Comparison of ENCODE assay signal across 8 cellular contexts in the genomic region with DNA sequence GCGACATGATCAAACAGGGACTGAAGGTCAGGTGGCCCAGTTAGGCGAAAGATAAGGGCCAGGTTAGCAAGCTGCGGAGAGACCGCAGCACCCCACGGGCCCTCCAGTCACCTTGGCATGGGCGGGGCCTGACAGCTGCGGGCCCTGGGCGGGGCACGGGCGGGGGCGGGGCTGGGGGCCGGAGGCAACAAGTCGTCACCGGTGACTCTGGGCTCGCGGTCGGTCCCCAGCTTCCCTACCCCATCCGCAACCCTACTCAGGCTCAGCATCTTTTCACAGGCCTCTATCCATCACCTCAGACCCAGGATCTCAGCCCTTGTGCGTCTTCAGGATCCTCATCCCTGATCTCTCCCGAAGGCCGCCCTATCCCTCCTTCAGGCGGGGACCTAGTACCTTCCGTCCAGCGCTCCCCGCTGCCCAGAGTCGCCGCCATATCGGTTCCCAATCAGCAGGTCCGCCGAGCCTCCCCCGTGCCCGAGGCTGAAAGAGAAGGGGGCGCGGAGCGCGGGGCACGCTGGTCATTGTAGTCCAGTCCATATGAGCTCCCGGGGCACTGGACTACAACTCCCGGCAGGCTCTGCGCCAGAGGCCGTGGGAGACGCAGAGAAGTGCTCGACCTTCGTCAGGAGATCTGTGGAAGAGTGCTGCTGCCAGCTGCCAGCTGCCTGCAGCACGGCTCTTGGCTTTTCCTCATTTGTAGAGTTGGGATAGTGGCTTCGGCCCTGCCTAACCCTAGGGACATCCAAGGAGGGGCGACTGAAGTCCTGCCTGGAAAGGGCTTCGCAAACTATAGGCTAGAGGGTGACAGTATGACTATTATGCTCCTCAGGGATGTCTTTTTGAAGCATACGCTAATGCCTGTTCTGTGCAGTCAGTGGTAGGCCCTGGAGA. TPM values are rescaled to one million over a fixed set of nuclear protein-coding genes. Genes with fewer than 3 reads are reported as not detected.
DNase-seq lines count a peak whose midpoint lies in the region; ATAC-seq and TF ChIP-seq lines count a peak whose summit lies in the region.

DNAJC18 (minus strand) TSS at position 513 of the 891 bp plus-strand sequence; CDS start at position 433, 80 bp downstream.

- H4K20me1 ChIP-seq in SU-DHL-6 (ENCODE audit: low read depth, low read length), result no peaks in the 10 kb centered on the region

- peak within 1 kb of the TSS; percentile 74 for H3K4me2 ChIP-seq in SU-DHL-6 (ENCODE audit: low read depth, low read length, poor library complexity, severe bottlenecking)

- no peaks in the 10 kb centered on the region for H3K9me3 Mint-ChIP-seq in activated naive CD8-positive, alpha-beta T cell treated with anti-CD3 and anti-CD28 coated beads, Interleukin-2, amount 10 ng/mL, durations not matched to agents 7 days and 5 days

- no peak for TF ChIP-seq CTCF in GM12864 (IDR thresholded peaks at IDR 0.05; ENCODE audit: low read depth, low read length, missing control alignments)
- TF ChIP-seq CTCF in SU-DHL-6 (IDR thresholded peaks at IDR 0.05; ENCODE audit: insufficient read depth, low read length, poor library complexity, severe bottlenecking), result no peak
- no peak for TF ChIP-seq CTCF in ovary (IDR thresholded peaks at IDR 0.05)
- no peak for TF ChIP-seq CTCF in tibial artery (IDR thresholded peaks at IDR 0.05)

- H3K9me3 ChIP-seq in SU-DHL-6 (ENCODE audit: insufficient read depth, low read length) (no peaks in the 10 kb centered on the region), ovary (no peaks in the 10 kb centered on the region), tibial artery (no peaks in the 10 kb centered on the region)

- TF ChIP-seq EP300 in ovary (IDR thresholded peaks at IDR 0.05), result no peak

- WGBS in ovary, 3 donors, result 2 to 3% (median 3%) methylated on average over 47 to 49 of the region's 49 CpGs

- TF ChIP-seq POLR2A in ovary (IDR thresholded peaks at IDR 0.05), result peak; percentile 47

- peaks cover 3% of the 10 kb centered on the region for H3K36me3 Mint-ChIP-seq in activated naive CD8-positive, alpha-beta T cell treated with anti-CD3 and anti-CD28 coated beads, Interleukin-2, amount 10 ng/mL, durations not matched to agents 7 days and 5 days

- peaks cover 2% of the 10 kb centered on the region for H3K4me1 ChIP-seq in ovary (ENCODE audit: insufficient read depth)
- peaks cover 0 to 19% (median 8%) of the 10 kb centered on the region in 4 donors for H3K4me1 ChIP-seq in tibial artery

- intact Hi-C loops in Right ventricle myocardium inferior (cut with DNase I) (loop anchor here (1.0 to 5.0 kb wide), 2 partner anchors 43 to 79 kb away; partner anchors contain the start of gene STING1), ovary (cut with DNase I) (loop anchor here in 1 of 4 donors (5.0 kb wide), 1 partner anchor 78 kb away; no protein-coding TSS in a partner anchor), tibial artery (cut with DNase I; ENCODE audit: low total_unique reads) (no loop called here)

- DNase-seq in GM12864 (ENCODE audit: low read depth), result peak; percentile 62
- DNase-seq in NCI-H1417 treated with DMSO at 0.1 percent for 48 hours (lab: John Stamatoyannopoulos, UW), result peak; percentile 48
- DNase-seq in activated naive CD8-positive, alpha-beta T cell treated with anti-CD3 and anti-CD28 coated beads, Interleukin-2, amount 10 ng/mL, durations not matched to agents 7 days and 5 days, result peak; percentile 88
- peak; percentile 98 for DNase-seq in Right ventricle myocardium inferior (ENCODE audit: missing footprints)
- peak; percentile 93 to 96 (median 95) for DNase-seq in ovary
- DNase-seq in tibial artery, result peak; percentile 96 to 97

- no peaks in the 10 kb centered on the region for H3K79me2 ChIP-seq in SU-DHL-6 (ENCODE audit: insufficient read depth, low read length)

- H3F3A ChIP-seq in SU-DHL-6 (ENCODE audit: insufficient read depth), result no peaks in the 10 kb centered on the region

- H3K36me3 ChIP-seq in SU-DHL-6 (ENCODE audit: low read length) (no peaks in the 10 kb centered on the region), ovary (no peaks in the 10 kb centered on the region), tibial artery (peaks cover 10 to 16% (median 14%) of the 10 kb centered on the region in 3 donors)

- peak within 1 kb of the TSS; percentile 73 for H3K4me3 ChIP-seq in GM12864 (ENCODE audit: low read depth, low read length)
- H3K4me3 ChIP-seq in SU-DHL-6 (ENCODE audit: insufficient read depth, low read length, poor library complexity, severe bottlenecking), result peak within 1 kb of the TSS; percentile 73
- peak within 1 kb of the TSS; percentile 83 for H3K4me3 ChIP-seq in ovary
- H3K4me3 ChIP-seq in tibial artery, result peak within 1 kb of the TSS; percentile 62 to 81

- H3K27ac ChIP-seq in SU-DHL-6 (ENCODE audit: low read depth, low read length) (peak within 1 kb of the TSS; percentile 45), ovary (peak within 1 kb of the TSS; percentile 81 to 92), tibial artery (peak within 1 kb of the TSS; percentile 92 to 97)

- H3K9me2 ChIP-seq in SU-DHL-6 (replicated peaks; ENCODE audit: insufficient read depth, low read length), result no peaks in the 10 kb centered on the region

- peak within 1 kb of the TSS; percentile 65 for H3K9ac ChIP-seq in SU-DHL-6 (ENCODE audit: low read length)

- H3K27me3 ChIP-seq in SU-DHL-6 (ENCODE audit: low read length) (no peaks in the 10 kb centered on the region), ovary (no peaks in the 10 kb centered on the region), tibial artery (no peaks in the 10 kb centered on the region)

- peak; percentile 87 for ATAC-seq in HG02678 (IDR thresholded peaks at IDR 0.05; ENCODE audit: unreplicated experiment)
- ATAC-seq in activated naive CD8-positive, alpha-beta T cell treated with anti-CD3 and anti-CD28 coated beads, Interleukin-2, amount 10 ng/mL, durations not matched to agents 7 days and 5 days (ENCODE audit: low read depth), result peak; percentile 90
- peak; percentile 99 for ATAC-seq in Right ventricle myocardium inferior

- H3K4me3 Mint-ChIP-seq in activated naive CD8-positive, alpha-beta T cell treated with anti-CD3 and anti-CD28 coated beads, Interleukin-2, amount 10 ng/mL, durations not matched to agents 7 days and 5 days, result peak within 1 kb of the TSS; percentile 99

- peak within 1 kb of the TSS; percentile 99 for H2AFZ ChIP-seq in SU-DHL-6 (ENCODE audit: low read depth, low read length, severe bottlenecking)

- POLR2A ChIA-PET in activated naive CD8-positive, alpha-beta T cell treated with anti-CD3 and anti-CD28 coated beads, Interleukin-2, amount 10 ng/mL, durations not matched to agents 7 days and 5 days (lab: Charles Lee), result interaction anchor here (0.5 to 2.3 kb wide), 14 partner anchors 10 to 122 kb away, joined by 3 to 14 read pairs (median 4); partner anchors contain the start of genes SMIM33, STING1 and UBE2D2

- peaks cover 27% of the 10 kb centered on the region for H3K4me1 Mint-ChIP-seq in activated naive CD8-positive, alpha-beta T cell treated with anti-CD3 and anti-CD28 coated beads, Interleukin-2, amount 10 ng/mL, durations not matched to agents 7 days and 5 days

- peak within 1 kb of the TSS; percentile 100 for H3K27ac Mint-ChIP-seq in activated naive CD8-positive, alpha-beta T cell treated with anti-CD3 and anti-CD28 coated beads, Interleukin-2, amount 10 ng/mL, durations not matched to agents 7 days and 5 days

- H3K27me3 Mint-ChIP-seq in activated naive CD8-positive, alpha-beta T cell treated with anti-CD3 and anti-CD28 coated beads, Interleukin-2, amount 10 ng/mL, durations not matched to agents 7 days and 5 days, result peaks cover 14% of the 10 kb centered on the region

RNA-seq across cellular contexts. Expression of gene DNAJC18, which starts in this region (rescaled TPM):
- 1 to 10 TPM; 4.2 to 5.7 TPM for total RNA-seq in activated naive CD8-positive, alpha-beta T cell treated with anti-CD3 and anti-CD28 coated beads, Interleukin-2, amount 10 ng/mL, durations not matched to agents 7 days and 5 days
- total RNA-seq in Right ventricle myocardium inferior (7.9 TPM), ovary (10 to 100 TPM in 6 of 7 donors, 1 to 10 TPM in 1; 5.2 to 31.0 (median 22.4) TPM)
- 10 to 100 TPM; 11.1 to 35.6 TPM for polyA plus RNA-seq in ovary

Comparison
In these comparisons a context has a peak if more than half of its experiments do, and no peak if none do; other contexts are left out.
1. Peak in every context shown above with its lines: DNase-seq, ATAC-seq, H3K4me3 ChIP-seq and H3K27ac ChIP-seq.
2. DNase-seq: peak in every context shown above with its lines; median percentile 98 in Right ventricle myocardium inferior; 96 in tibial artery; 95 in ovary; 88 in activated naive CD8-positive, alpha-beta T cell treated with anti-CD3 and anti-CD28 coated beads, Interleukin-2, amount 10 ng/mL, durations not matched to agents 7 days and 5 days; 62 in GM12864; 48 in NCI-H1417 treated with DMSO at 0.1 percent for 48 hours.